Comparison of ENCODE assay signal across 39 cellular contexts in the genomic region with DNA sequence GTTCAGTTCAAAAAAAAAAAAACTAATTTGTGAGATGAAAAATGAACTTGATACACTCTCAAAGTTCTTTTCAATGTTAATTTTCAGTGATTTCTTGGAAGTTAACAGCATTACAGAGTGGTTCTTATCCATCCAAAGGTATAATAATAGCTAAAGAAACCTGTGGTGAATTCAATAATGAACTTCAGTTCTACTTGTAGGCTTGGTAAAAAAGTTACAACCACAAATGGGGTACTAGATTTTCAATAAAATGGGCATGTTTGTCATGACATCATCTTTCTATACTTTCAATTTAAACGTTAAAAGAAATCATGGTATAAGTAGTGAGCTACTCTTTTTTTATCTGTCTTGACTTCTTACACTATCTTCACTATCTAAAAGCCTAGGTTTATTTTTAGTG.
"Had no signal": no experiment of that assay in that cellular context is flagged by ENCODE, and none has a peak within 500 bp of the region (broad histone marks: within the 10 kb centered on the region; RNA-seq: fewer than 3 reads in every experiment).

No MANE protein-coding gene starts in this region.

- H3K4me1 Mint-ChIP-seq: activated naive CD4-positive, alpha-beta T cell treated with anti-CD3 and anti-CD28 coated beads, Interleukin-2, amount 10 ng/mL, durations not matched to agents 7 days and 5 days; activated naive CD4-positive, alpha-beta T cell treated with anti-CD3 and anti-CD28 coated beads, Interleukin-2, amount 50 U/mL, for 24 hours; activated naive CD8-positive, alpha-beta T cell treated with anti-CD3 and anti-CD28 coated beads for 36 hours; activated naive CD8-positive, alpha-beta T cell treated with anti-CD3 and anti-CD28 coated beads, Interleukin-2, amount 10 ng/mL, durations not matched to agents 7 days and 5 days; activated naive CD8-positive, alpha-beta T cell treated with anti-CD3 and anti-CD28 coated beads, Interleukin-2, amount 50 U/mL, for 24 hours; activated T-helper 17 cell treated with anti-CD3 and anti-CD28 coated beads, Interleukin-2, amount 50 U/mL, for 72 hours; brain; central memory CD8-positive, alpha-beta T cell had no signal

- H3K9me3 Mint-ChIP-seq: activated naive CD4-positive, alpha-beta T cell treated with anti-CD3 and anti-CD28 coated beads for 36 hours; activated naive CD4-positive, alpha-beta T cell treated with anti-CD3 and anti-CD28 coated beads, Interleukin-2, amount 10 ng/mL, durations not matched to agents 7 days and 5 days; activated naive CD4-positive, alpha-beta T cell treated with anti-CD3 and anti-CD28 coated beads, Interleukin-2, amount 50 U/mL, for 24 hours; activated naive CD4-positive, alpha-beta T cell treated with anti-CD3 and anti-CD28 coated beads, Interleukin-2, amount 50 U/mL, for 72 hours; activated naive CD8-positive, alpha-beta T cell treated with anti-CD3 and anti-CD28 coated beads for 36 hours; activated naive CD8-positive, alpha-beta T cell treated with anti-CD3 and anti-CD28 coated beads, Interleukin-2, amount 10 ng/mL, durations not matched to agents 7 days and 5 days; activated naive CD8-positive, alpha-beta T cell treated with anti-CD3 and anti-CD28 coated beads, Interleukin-2, amount 50 U/mL, for 24 hours; activated T-cell treated with anti-CD3 and anti-CD28 coated beads, Interleukin-2, amount 50 U/mL, for 4 hours; activated T-cell treated with anti-CD3 and anti-CD28 coated beads, Interleukin-2, amount 50 U/mL, for 72 hours; activated T-helper 1 cell treated with anti-CD3 and anti-CD28 coated beads, Interleukin-12 subunit alpha, Interleukin-12 subunit beta, Interleukin-2, Interleukin-4 antibody, amounts not matched to agents 30 ng/mL and 10 ng/mL and 1 ng/mL, durations not matched to agents 14 hours and 24 hours and 36 hours; activated T-helper 17 cell treated with anti-CD3 and anti-CD28 coated beads, Interleukin-2, amount 50 U/mL, for 72 hours; activated T-helper 2 cell treated with anti-CD3 and anti-CD28 coated beads, Interferon-gamma antibody, Interleukin-2, Interleukin-4, amounts not matched to agents 10 μg/mL and 5 μg/mL and 100 μg/mL, durations not matched to agents 14 hours and 24 hours and 36 hours; brain; central memory CD8-positive, alpha-beta T cell had no signal

- ATAC-seq: activated naive CD4-positive, alpha-beta T cell treated with anti-CD3 and anti-CD28 coated beads, Interleukin-2, amount 50 U/mL, for 72 hours; activated naive CD8-positive, alpha-beta T cell treated with anti-CD3 and anti-CD28 coated beads, Interleukin-2, amount 50 U/mL, for 24 hours; activated T-cell treated with anti-CD3 and anti-CD28 coated beads, Interleukin-2, amount 50 U/mL, for 4 hours; activated T-cell treated with anti-CD3 and anti-CD28 coated beads, Interleukin-2, amount 50 U/mL, for 72 hours; activated T-helper 17 cell treated with anti-CD3 and anti-CD28 coated beads, Interleukin-2, amount 50 U/mL, for 72 hours; body of pancreas had no signal

- H3K4me3 ChIP-seq: adrenal gland, ascending aorta, body of pancreas, breast epithelium, cardiac muscle cell had no signal

- H3K36me3 ChIP-seq: adrenal gland, ascending aorta, brain microvascular endothelial cell, breast epithelium, cardiac muscle cell had no signal

- H3K4me1 ChIP-seq: adrenal gland, ascending aorta, body of pancreas, breast epithelium had no signal

- H3K27ac ChIP-seq: adrenal gland, ascending aorta, body of pancreas, brain microvascular endothelial cell, breast epithelium, cardiac muscle cell had no signal

- H3K9me3 ChIP-seq: adrenal gland, ascending aorta, body of pancreas, breast epithelium had no signal

- H3K36me3 Mint-ChIP-seq: activated naive CD4-positive, alpha-beta T cell treated with anti-CD3 and anti-CD28 coated beads, Interleukin-2, amount 10 ng/mL, durations not matched to agents 7 days and 5 days; activated naive CD4-positive, alpha-beta T cell treated with anti-CD3 and anti-CD28 coated beads, Interleukin-2, amount 50 U/mL, for 24 hours; activated naive CD4-positive, alpha-beta T cell treated with anti-CD3 and anti-CD28 coated beads, Interleukin-2, amount 50 U/mL, for 72 hours; activated naive CD8-positive, alpha-beta T cell; activated naive CD8-positive, alpha-beta T cell treated with anti-CD3 and anti-CD28 coated beads for 36 hours; activated naive CD8-positive, alpha-beta T cell treated with anti-CD3 and anti-CD28 coated beads, Interleukin-2, amount 10 ng/mL, durations not matched to agents 7 days and 5 days; brain had no signal

- FAIRE-seq: bronchial epithelial cell had no signal

- H3K27me3 Mint-ChIP-seq: activated naive CD4-positive, alpha-beta T cell treated with anti-CD3 and anti-CD28 coated beads, Interleukin-2, amount 10 ng/mL, durations not matched to agents 7 days and 5 days; activated naive CD4-positive, alpha-beta T cell treated with anti-CD3 and anti-CD28 coated beads, Interleukin-2, amount 50 U/mL, for 24 hours; activated naive CD8-positive, alpha-beta T cell; activated naive CD8-positive, alpha-beta T cell treated with anti-CD3 and anti-CD28 coated beads for 36 hours; activated naive CD8-positive, alpha-beta T cell treated with anti-CD3 and anti-CD28 coated beads, Interleukin-2, amount 10 ng/mL, durations not matched to agents 7 days and 5 days; activated naive CD8-positive, alpha-beta T cell treated with anti-CD3 and anti-CD28 coated beads, Interleukin-2, amount 50 U/mL, for 24 hours; activated T-cell treated with anti-CD3 and anti-CD28 coated beads, Interleukin-2, amount 50 U/mL, for 24 hours; activated T-helper 17 cell treated with anti-CD3 and anti-CD28 coated beads, Interleukin-2, amount 50 U/mL, for 72 hours; brain; central memory CD8-positive, alpha-beta T cell had no signal

- H3K27ac Mint-ChIP-seq: activated naive CD4-positive, alpha-beta T cell treated with anti-CD3 and anti-CD28 coated beads for 36 hours; activated naive CD4-positive, alpha-beta T cell treated with anti-CD3 and anti-CD28 coated beads, Interleukin-2, amount 10 ng/mL, durations not matched to agents 7 days and 5 days; activated naive CD4-positive, alpha-beta T cell treated with anti-CD3 and anti-CD28 coated beads, Interleukin-2, amount 50 U/mL, for 24 hours; activated naive CD4-positive, alpha-beta T cell treated with anti-CD3 and anti-CD28 coated beads, Interleukin-2, amount 50 U/mL, for 72 hours; activated naive CD8-positive, alpha-beta T cell; activated naive CD8-positive, alpha-beta T cell treated with anti-CD3 and anti-CD28 coated beads for 36 hours; activated naive CD8-positive, alpha-beta T cell treated with anti-CD3 and anti-CD28 coated beads, Interleukin-2, amount 10 ng/mL, durations not matched to agents 7 days and 5 days; activated naive CD8-positive, alpha-beta T cell treated with anti-CD3 and anti-CD28 coated beads, Interleukin-2, amount 50 U/mL, for 24 hours; activated T-cell treated with anti-CD3 and anti-CD28 coated beads, Interleukin-2, amount 50 U/mL, for 24 hours; activated T-cell treated with anti-CD3 and anti-CD28 coated beads, Interleukin-2, amount 50 U/mL, for 72 hours; activated T-helper 1 cell treated with anti-CD3 and anti-CD28 coated beads, Interleukin-12 subunit alpha, Interleukin-12 subunit beta, Interleukin-2, Interleukin-4 antibody, amounts not matched to agents 30 ng/mL and 10 ng/mL and 1 ng/mL, durations not matched to agents 14 hours and 24 hours and 36 hours; activated T-helper 17 cell treated with anti-CD3 and anti-CD28 coated beads, Interleukin-2, amount 50 U/mL, for 72 hours; activated T-helper 2 cell treated with anti-CD3 and anti-CD28 coated beads, Interferon-gamma antibody, Interleukin-2, Interleukin-4, amounts not matched to agents 10 μg/mL and 5 μg/mL and 100 μg/mL, durations not matched to agents 14 hours and 24 hours and 36 hours; brain had no signal

- DNase-seq: activated effector memory CD4-positive, alpha-beta T cell treated with anti-CD3 and anti-CD28 coated beads, Interleukin-2, amount 50 U/mL, for 16 hours; activated effector memory CD4-positive, alpha-beta T cell treated with Interleukin-2 at 50 U/mL for 16 hours; activated gamma-delta T cell; activated gamma-delta T cell treated with Interleukin-2 at 50 U/mL for 16 hours; activated naive CD4-positive, alpha-beta T cell; activated naive CD4-positive, alpha-beta T cell treated with anti-CD3 and anti-CD28 coated beads for 36 hours; activated naive CD4-positive, alpha-beta T cell treated with anti-CD3 and anti-CD28 coated beads, Interleukin-2, amount 10 ng/mL, durations not matched to agents 7 days and 5 days; activated naive CD4-positive, alpha-beta T cell treated with anti-CD3 and anti-CD28 coated beads, Interleukin-2, amount 50 U/mL, for 16 hours; activated naive CD4-positive, alpha-beta T cell treated with Interleukin-2 at 50 U/mL for 16 hours; activated naive CD8-positive, alpha-beta T cell treated with anti-CD3 and anti-CD28 coated beads for 36 hours; activated naive CD8-positive, alpha-beta T cell treated with anti-CD3 and anti-CD28 coated beads, Interleukin-2, amount 10 ng/mL, durations not matched to agents 7 days and 5 days; activated naive CD8-positive, alpha-beta T cell treated with anti-CD3 and anti-CD28 coated beads, Interleukin-2, amount 50 U/mL, for 24 hours; activated T-cell treated with anti-CD3 and anti-CD28 coated beads, Interleukin-2, amount 50 U/mL, for 1 hour; activated T-cell treated with anti-CD3 and anti-CD28 coated beads, Interleukin-2, amount 50 U/mL, for 24 hours; activated T-cell treated with anti-CD3 and anti-CD28 coated beads, Interleukin-2, amount 50 U/mL, for 4 hours; activated T-cell treated with anti-CD3 and anti-CD28 coated beads, Interleukin-2, amount 50 U/mL, for 48 hours; activated T-cell treated with anti-CD3 and anti-CD28 coated beads, Interleukin-2, amount 50 U/mL, for 72 hours; adrenal gland; amniotic stem cell; amygdala; anterior cingulate cortex; aorta; body of pancreas; brain microvascular endothelial cell; caudate nucleus; central memory CD4-positive, alpha-beta T cell; cerebellar nuclear complex had no signal

- H3K4me3 Mint-ChIP-seq: activated naive CD4-positive, alpha-beta T cell treated with anti-CD3 and anti-CD28 coated beads for 36 hours; activated naive CD4-positive, alpha-beta T cell treated with anti-CD3 and anti-CD28 coated beads, Interleukin-2, amount 10 ng/mL, durations not matched to agents 7 days and 5 days; activated naive CD4-positive, alpha-beta T cell treated with anti-CD3 and anti-CD28 coated beads, Interleukin-2, amount 50 U/mL, for 24 hours; activated naive CD8-positive, alpha-beta T cell; activated naive CD8-positive, alpha-beta T cell treated with anti-CD3 and anti-CD28 coated beads for 36 hours; activated naive CD8-positive, alpha-beta T cell treated with anti-CD3 and anti-CD28 coated beads, Interleukin-2, amount 10 ng/mL, durations not matched to agents 7 days and 5 days; activated naive CD8-positive, alpha-beta T cell treated with anti-CD3 and anti-CD28 coated beads, Interleukin-2, amount 50 U/mL, for 24 hours; activated T-cell treated with anti-CD3 and anti-CD28 coated beads, Interleukin-2, amount 50 U/mL, for 24 hours; activated T-cell treated with anti-CD3 and anti-CD28 coated beads, Interleukin-2, amount 50 U/mL, for 4 hours; activated T-cell treated with anti-CD3 and anti-CD28 coated beads, Interleukin-2, amount 50 U/mL, for 72 hours; activated T-helper 1 cell treated with anti-CD3 and anti-CD28 coated beads, Interleukin-12 subunit alpha, Interleukin-12 subunit beta, Interleukin-2, Interleukin-4 antibody, amounts not matched to agents 30 ng/mL and 10 ng/mL and 1 ng/mL, durations not matched to agents 14 hours and 24 hours and 36 hours; activated T-helper 17 cell treated with anti-CD3 and anti-CD28 coated beads, Interleukin-2, amount 50 U/mL, for 72 hours; brain; central memory CD8-positive, alpha-beta T cell had no signal

- H3K27me3 ChIP-seq: adrenal gland, ascending aorta, body of pancreas, brain microvascular endothelial cell, breast epithelium, cardiac muscle cell had no signal
